ENCODE assay signal across 21 cellular contexts in the genomic region with DNA sequence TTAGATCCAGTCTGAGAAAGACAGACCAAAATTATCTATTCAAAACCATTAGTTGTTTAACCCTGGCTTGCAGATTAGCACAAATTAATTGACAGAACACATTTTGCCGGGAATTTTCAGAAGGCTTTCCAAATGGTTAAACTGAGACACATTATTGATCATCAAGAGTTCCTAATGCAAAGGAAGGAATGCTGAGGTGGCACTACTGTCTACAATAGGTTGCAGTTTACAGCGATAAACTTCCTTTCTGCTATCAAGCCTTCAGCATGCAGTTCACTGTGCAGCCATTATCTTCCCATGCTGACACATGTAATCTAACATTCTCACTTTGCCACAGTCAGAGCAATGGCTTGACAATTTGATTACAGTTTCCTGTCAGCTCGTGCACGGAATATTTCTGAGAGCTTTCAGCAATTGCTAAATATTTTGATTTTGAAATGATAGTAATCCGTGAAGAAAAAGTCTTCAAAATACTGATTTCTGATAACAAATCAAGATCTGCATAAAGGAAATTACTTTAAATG.
DNase-seq lines count a peak whose midpoint lies in the region; ATAC-seq, FAIRE-seq and TF ChIP-seq lines count a peak whose summit lies in the region.
"Had no signal": no experiment of that assay in that cellular context is flagged by ENCODE, and none has a peak within 500 bp of the region (broad histone marks: within the 10 kb centered on the region; RNA-seq: fewer than 3 reads in every experiment).

No MANE protein-coding gene starts in this region.

- no peak overlapping the region for H2BK15ac ChIP-seq in H1 (ENCODE audit: low read length)

- no peak overlapping the region for H2BK5ac ChIP-seq in H1 (ENCODE audit: low read depth, low read length)

- no peak overlapping the region for H4K5ac ChIP-seq in H1 (ENCODE audit: insufficient read length, low read depth, low read length)

- BruUV-seq in OCI-LY7 (replicated peaks; lab: Mats Ljungman, UMichigan): no TSS peak

- H3K18ac ChIP-seq in H1 (ENCODE audit: extremely low read depth, low read length): no peak overlapping the region

- peak; percentile 31 for FAIRE-seq in GM12891 (lab: Jason Lieb, UNC)
- no peak for FAIRE-seq in H1 (lab: Jason Lieb, UNC)
- FAIRE-seq: A549, D721Med, G401.6, GM12892, GM18507 had no signal

- no peak overlapping the region for H4K91ac ChIP-seq in H1 (replicated peaks; ENCODE audit: insufficient read length, low read length)

- TF ChIP-seq RAD21 in H1 (IDR thresholded peaks at IDR 0.05 in 1 of 2, conservative IDR thresholded peaks at IDR 0.05 in 1 of 2; ENCODE audit: low read depth in 2 of 2, low read length in 2 of 2): no peak

- no peak overlapping the region for H3K56ac ChIP-seq in H1 (replicated peaks; ENCODE audit: insufficient read length, low read depth, low read length)

- no peak overlapping the region for H2BK120ac ChIP-seq in H1 (replicated peaks; ENCODE audit: low read depth, low read length)

- DNase-seq in NCI-H748 (lab: John Stamatoyannopoulos, UW; ENCODE audit: unreplicated experiment): peak; percentile 5
- DNase-seq in NCI-H748 treated with DMSO at 0.1 percent for 48 hours (lab: John Stamatoyannopoulos, UW): no peak
- no peak for DNase-seq in GM12891 (ENCODE audit: insufficient read length, low spot score)
- no peak for DNase-seq in OCI-LY7 (ENCODE audit: low spot score)
- no peak for DNase-seq in H1 (ENCODE audit: low read depth in 1 of 2, low spot score in 2 of 2)
- no peak for DNase-seq in activated gamma-delta T cell (lab: John Stamatoyannopoulos, UW)
- DNase-seq in mucosa of gallbladder (ENCODE audit: low spot score): no peak
- DNase-seq: AML-193; Caco-2; CD4-positive, alpha-beta T cell; GM23248 had no signal

- no peak for TF ChIP-seq POLR2A in GM12891 (IDR thresholded peaks at IDR 0.05; ENCODE audit: low read depth, low read length)
- no peak for TF ChIP-seq POLR2A in H1 (IDR thresholded peaks at IDR 0.05; ENCODE audit: control extremely low read depth in 1 of 2, low read depth in 2 of 2, low read length in 2 of 2)

- no peak overlapping the region for H3K27ac ChIP-seq in OCI-LY7 (ENCODE audit: low read depth, low read length, poor library complexity, severe bottlenecking)
- H3K27ac ChIP-seq in H1 (ENCODE audit: low read depth, low read length): no peak overlapping the region
- H3K27ac ChIP-seq: 22Rv1, A549, C4-2B, GM23248, HL-60 had no signal

- POLR2A ChIA-PET in OCI-LY7 (lab: Charles Lee) (interaction anchor here (1.9 kb wide), 1 partner anchor 13 kb away, joined by 4 read pairs; no protein-coding TSS in a partner anchor), H1 (lab: Charles Lee; ENCODE audit: partially characterized antibody) (no interaction called here)

- H3K23ac ChIP-seq in H1 (ENCODE audit: insufficient read length): no peak overlapping the region

- H3K14ac ChIP-seq in H1 (ENCODE audit: insufficient read length): no peak overlapping the region

- H3K27me3 ChIP-seq in H1 (replicated peaks in 1 of 4; ENCODE audit: control insufficient read depth in 3 of 4, extremely low read depth in 1 of 4, insufficient read depth in 3 of 4, low read length in 3 of 4): no peaks in the 10 kb centered on the region

- no peak for ATAC-seq in HG03460 (IDR thresholded peaks at IDR 0.05; ENCODE audit: unreplicated experiment)
- ATAC-seq: A549 had no signal

- H3K79me2 ChIP-seq in OCI-LY7 (ENCODE audit: insufficient read depth, low read depth, low read length): no peaks in the 10 kb centered on the region
- no peaks in the 10 kb centered on the region for H3K79me2 ChIP-seq in H1 (ENCODE audit: control insufficient read depth in 1 of 2, insufficient read depth in 2 of 2, low read length in 2 of 2)

- no peak overlapping the region for H3K9ac ChIP-seq in H1 (replicated peaks in 1 of 4; ENCODE audit: extremely low read depth in 1 of 4, low read depth in 3 of 4, low read length in 3 of 4)
- H3K9ac ChIP-seq: GM23248 had no signal

- CTCF ChIA-PET in OCI-LY7 (lab: Charles Lee; ENCODE audit: unreplicated experiment): no interaction called here
- CTCF ChIA-PET in H1 (lab: Charles Lee; ENCODE audit: partially characterized antibody): no interaction called here

- no peak overlapping the region for H4K8ac ChIP-seq in H1 (ENCODE audit: extremely low read depth, insufficient read depth, low read length)

- H3K4me3 ChIP-seq in OCI-LY7 (ENCODE audit: low read depth, low read length, poor library complexity, severe bottlenecking) (no peak overlapping the region), H1 (ENCODE audit: extremely low read depth in 1 of 4, insufficient read depth in 2 of 4, low read depth in 3 of 4, low read length in 4 of 4) (no peak overlapping the region)
- H3K4me3 ChIP-seq: A549, GM23248, HAP-1 had no signal

- no peak overlapping the region for H2BK20ac ChIP-seq in H1 (ENCODE audit: low read length)

- H3K4ac ChIP-seq in H1 (replicated peaks; ENCODE audit: insufficient read length, low read depth, low read length): no peak overlapping the region

- no peaks in the 10 kb centered on the region for H3K79me1 ChIP-seq in H1 (ENCODE audit: low read depth, low read length)

- no peak overlapping the region for H2BK12ac ChIP-seq in H1 (ENCODE audit: low read depth, low read length)

- intact Hi-C loops in OCI-LY7 (cut with micrococcal nuclease; ENCODE audit: unreplicated experiment): loop anchor here (5.0 kb wide), 1 partner anchor 48 kb away; no protein-coding TSS in a partner anchor

- H2AK5ac ChIP-seq in H1 (ENCODE audit: low read depth, low read length): no peak overlapping the region

- TF ChIP-seq CTCF in OCI-LY7 (conservative IDR thresholded peaks at IDR 0.05; ENCODE audit: low read length): no peak
- TF ChIP-seq CTCF in H1 (IDR thresholded peaks at IDR 0.05; ENCODE audit: control extremely low read depth in 1 of 3, insufficient read depth in 1 of 3, low read depth in 1 of 3, low read length in 3 of 3): no peak

- H3K23me2 ChIP-seq in H1 (ENCODE audit: low read depth, low read length): no peaks in the 10 kb centered on the region

- H2AFZ ChIP-seq in OCI-LY7 (ENCODE audit: low read length) (peak overlapping the region; percentile 31; the same call in 1 of the 2 replicates), H1 (ENCODE audit: low read length) (0 out of 2 replicates have a peak overlapping the region, but pooled peaks have one; percentile 49)
- H2AFZ ChIP-seq: GM23248 had no signal

- H4K20me1 ChIP-seq in OCI-LY7 (ENCODE audit: insufficient read depth, low read length) (no peaks in the 10 kb centered on the region), H1 (replicated peaks in 1 of 2; ENCODE audit: control insufficient read depth in 1 of 2, insufficient read depth in 2 of 2, low read length in 2 of 2) (no peaks in the 10 kb centered on the region)

- no peak overlapping the region; the same call in 1 of the 2 replicates for H3K4me2 ChIP-seq in OCI-LY7 (ENCODE audit: low read length)
- no peak overlapping the region for H3K4me2 ChIP-seq in H1 (ENCODE audit: insufficient read depth in 1 of 2, low read depth in 2 of 2, low read length in 2 of 2)
- H3K4me2 ChIP-seq: A549 had no signal

- TF ChIP-seq EP300 in H1 (IDR thresholded peaks at IDR 0.05; ENCODE audit: borderline replicate concordance in 1 of 2, low read depth in 2 of 2, low read length in 2 of 2): no peak

- H3K4me1 ChIP-seq in OCI-LY7 (ENCODE audit: insufficient read depth, low read length, poor library complexity, severe bottlenecking) (no peaks in the 10 kb centered on the region), H1 (replicated peaks in 1 of 4; ENCODE audit: control insufficient read depth in 3 of 4, insufficient read depth in 4 of 4, low read length in 3 of 4) (no peaks in the 10 kb centered on the region)
- H3K4me1 ChIP-seq: A549, Caco-2, HAP-1 had no signal

- 82% methylated on average over 5 of the region's 5 CpGs; no CpG with 5 or more reads in 1 of the 2 experiments for WGBS in H1 (ENCODE audit: extremely low coverage in 1 of 2, insufficient coverage in 1 of 2, insufficient read length in 1 of 2, insufficient replicate concordance in 2 of 2, low coverage in 1 of 2, low lambda C conversion rate in 2 of 2, missing lambda C conversion rate in 1 of 2), 2 experiments

- H3K9me2 ChIP-seq in OCI-LY7 (ENCODE audit: insufficient read depth, low read length): no peaks in the 10 kb centered on the region

- H3K36me3 ChIP-seq in OCI-LY7 (ENCODE audit: insufficient read depth, low read length) (no peaks in the 10 kb centered on the region), H1 (ENCODE audit: control insufficient read depth in 2 of 4, insufficient read depth in 4 of 4, low read length in 3 of 4) (no peaks in the 10 kb centered on the region)
- H3K36me3 ChIP-seq: HAP-1 had no signal

- H3K9me3 ChIP-seq in OCI-LY7 (ENCODE audit: low read length): no peaks in the 10 kb centered on the region
- H3K9me3 ChIP-seq in H1 (ENCODE audit: insufficient read depth in 2 of 2, low read depth in 1 of 2, low read length in 1 of 2): no peaks in the 10 kb centered on the region
- H3K9me3 ChIP-seq: A549, Caco-2, HAP-1 had no signal

TF ChIP-seq in GM12891, 5 proteins besides CTCF, POLR2A, EP300 and RAD21:
- TF ChIP-seq POLR2AphosphoS5 (IDR thresholded peaks at IDR 0.05; ENCODE audit: low read depth, low read length): no peak
- TF ChIP-seq TAF1 (IDR thresholded peaks at IDR 0.05; ENCODE audit: low read depth, low read length): no peak
- no peak for TF ChIP-seq POU2F2 (IDR thresholded peaks at IDR 0.05; ENCODE audit: low read depth, low read length)
- TF ChIP-seq PAX5 (IDR thresholded peaks at IDR 0.05; ENCODE audit: insufficient read depth, low read length, severe bottlenecking): no peak
- TF ChIP-seq SPI1 (IDR thresholded peaks at IDR 0.05; ENCODE audit: low read depth, low read length): no peak

TF ChIP-seq in H1, 55 proteins besides CTCF, POLR2A, EP300 and RAD21:
- TF ChIP-seq CEBPB (IDR thresholded peaks at IDR 0.05; ENCODE audit: low read depth, low read length) (no peak), KDM1A (IDR thresholded peaks at IDR 0.05; ENCODE audit: borderline replicate concordance, low read length) (no peak), JUND (IDR thresholded peaks at IDR 0.05; ENCODE audit: low read length) (no peak), SP2 (IDR thresholded peaks at IDR 0.05; ENCODE audit: low read length) (no peak), KDM4A (IDR thresholded peaks at IDR 0.05; ENCODE audit: low read depth, low read length, severe bottlenecking) (no peak), JUN (IDR thresholded peaks at IDR 0.05; ENCODE audit: low read depth, low read length) (no peak), POU5F1 (IDR thresholded peaks at IDR 0.05; ENCODE audit: low read depth, low read length) (no peak), FOSL1 (IDR thresholded peaks at IDR 0.05; ENCODE audit: insufficient read depth, low read depth, low read length) (no peak), BCL11A (IDR thresholded peaks at IDR 0.05; ENCODE audit: low read depth in 2 of 2, low read length in 2 of 2) (no peak), CBX8 (IDR thresholded peaks at IDR 0.05; ENCODE audit: borderline replicate concordance, low read depth, low read length) (no peak)
